ENCODE assay signal across 21 cellular contexts in genomic region chr12:123991402-123991951, GRCh38. TPM values are rescaled to one million over a fixed set of nuclear protein-coding genes. Genes with fewer than 3 reads are reported as not detected.
DNase-seq lines count a peak whose midpoint lies in the region; ATAC-seq and TF ChIP-seq lines count a peak whose summit lies in the region.
"Had no signal": no experiment of that assay in that cellular context is flagged by ENCODE, and none has a peak within 500 bp of the region (broad histone marks: within the 10 kb centered on the region; RNA-seq: fewer than 3 reads in every experiment).

No MANE protein-coding gene starts in this region.

- peak overlapping the region; percentile 94 for H3K27ac ChIP-seq in cardiac muscle cell
- H3K27ac ChIP-seq in body of pancreas = peak overlapping the region in 3 of 4 donors; percentile 33 to 72 (median 64)
- H3K27ac ChIP-seq: prostate gland, thoracic aorta, VCaP had no signal

- no peak for ATAC-seq in Right ventricle myocardium inferior
- peak; percentile 49 for ATAC-seq in body of pancreas
- no peak for ATAC-seq in HG02840 (IDR thresholded peaks at IDR 0.05; ENCODE audit: low FRiP score, unreplicated experiment)
- ATAC-seq in GM21447 (IDR thresholded peaks at IDR 0.05; ENCODE audit: unreplicated experiment) = no peak
- no peak for ATAC-seq in GM21576 (IDR thresholded peaks at IDR 0.05; ENCODE audit: unreplicated experiment)
- ATAC-seq: natural killer cell treated with Interleukin-12 subunit alpha and Interleukin-12 subunit beta and Interleukin-15 and Interleukin-18, amount 100 ng/mL, for 72 hours had no signal

- 41 to 45% methylated on average over 2 of the region's 2 CpGs for WGBS in body of pancreas, 2 donors

- DNase-seq in cardiac muscle cell (ENCODE audit: low read depth in 1 of 2, low spot score in 1 of 2) = no peak
- no peak for DNase-seq in Right ventricle myocardium inferior (ENCODE audit: missing footprints)
- DNase-seq in body of pancreas = no peak
- peak; percentile 44 for DNase-seq in kidney tubule cell (ENCODE audit: low spot score)
- no peak for DNase-seq in posterior vena cava (ENCODE audit: low spot score)
- DNase-seq: activated CD4-positive, alpha-beta T cell treated with anti-CD3 and anti-CD28 coated beads, Interleukin-2, amount 50 U/mL, for 48 hours; CD4-positive, CD25-positive, alpha-beta regulatory T cell; DMS79 treated with DMSO at 0.1 percent for 48 hours; NCI-H187; NCI-H446; SIG-M5; stimulated activated CD4-positive, alpha-beta T cell treated with anti-CD3 and anti-CD28 coated beads, Interleukin-12 subunit alpha, Interleukin-12 subunit beta, amount 100 ng/mL, for 4 hours had no signal

- no peak for TF ChIP-seq POLR2A in body of pancreas (IDR thresholded peaks at IDR 0.05)

- intact Hi-C loops in Right ventricle myocardium inferior (cut with DNase I) = no loop called here
- intact Hi-C loops in body of pancreas (cut with DNase I) = no loop called here
- intact Hi-C loops in posterior vena cava (cut with DNase I) = no loop called here

- H3K36me3 ChIP-seq in cardiac muscle cell = peaks cover 3% of the 10 kb centered on the region
- H3K36me3 ChIP-seq in body of pancreas (replicated peaks in 1 of 2; ENCODE audit: insufficient read depth in 1 of 2, low read depth in 2 of 2) = no peaks in the 10 kb centered on the region
- H3K36me3 ChIP-seq: prostate gland had no signal

- no peak for TF ChIP-seq CTCF in cardiac muscle cell (IDR thresholded peaks at IDR 0.05; ENCODE audit: low read depth, low read length)
- TF ChIP-seq CTCF in body of pancreas (IDR thresholded peaks at IDR 0.05) = no peak

- peaks cover 90% of the 10 kb centered on the region for H3K4me1 ChIP-seq in cardiac muscle cell (ENCODE audit: low read depth)
- peaks cover 64% of the 10 kb centered on the region for H3K4me1 ChIP-seq in body of pancreas
- H3K4me1 ChIP-seq: prostate gland had no signal

- H3K4me3 ChIP-seq in cardiac muscle cell = no peak overlapping the region
- no peak overlapping the region for H3K4me3 ChIP-seq in body of pancreas
- H3K4me3 ChIP-seq: HAP-1, lung, prostate gland, thoracic aorta had no signal

- no peaks in the 10 kb centered on the region for H3K27me3 ChIP-seq in cardiac muscle cell
- H3K27me3 ChIP-seq in body of pancreas = no peaks in the 10 kb centered on the region

- H3K9me3 ChIP-seq in cardiac muscle cell (ENCODE audit: low read depth) (no peaks in the 10 kb centered on the region), body of pancreas (no peaks in the 10 kb centered on the region)
- H3K9me3 ChIP-seq: HAP-1, prostate gland, thoracic aorta had no signal

RNA-seq across cellular contexts. Expression of gene ZNF664, which starts 18.5 kb away (rescaled TPM):
- total RNA-seq in cardiac muscle cell (78.9 and 115 TPM in 2 replicates), Right ventricle myocardium inferior (86.6 TPM), body of pancreas (10 to 100 TPM; 32.6 to 53.2 TPM), posterior vena cava (10 to 100 TPM; 55.1 to 56.4 TPM)
- 40.5 and 43.4 TPM in 2 replicates for polyA plus RNA-seq in cardiac muscle cell

RNA-seq across cellular contexts. Expression of gene CCDC92, which starts 18.8 kb away (rescaled TPM):
- total RNA-seq in cardiac muscle cell (39.0 and 49.3 TPM in 2 replicates), Right ventricle myocardium inferior (58.2 TPM), body of pancreas (10 to 100 TPM; 19.7 to 25.1 TPM), posterior vena cava (10 to 100 TPM; 37.4 to 52.3 TPM)
- polyA plus RNA-seq in cardiac muscle cell = 67.0 and 88.7 TPM in 2 replicates
